8 cellular contexts compared by ENCODE assay signal in the genomic region with DNA sequence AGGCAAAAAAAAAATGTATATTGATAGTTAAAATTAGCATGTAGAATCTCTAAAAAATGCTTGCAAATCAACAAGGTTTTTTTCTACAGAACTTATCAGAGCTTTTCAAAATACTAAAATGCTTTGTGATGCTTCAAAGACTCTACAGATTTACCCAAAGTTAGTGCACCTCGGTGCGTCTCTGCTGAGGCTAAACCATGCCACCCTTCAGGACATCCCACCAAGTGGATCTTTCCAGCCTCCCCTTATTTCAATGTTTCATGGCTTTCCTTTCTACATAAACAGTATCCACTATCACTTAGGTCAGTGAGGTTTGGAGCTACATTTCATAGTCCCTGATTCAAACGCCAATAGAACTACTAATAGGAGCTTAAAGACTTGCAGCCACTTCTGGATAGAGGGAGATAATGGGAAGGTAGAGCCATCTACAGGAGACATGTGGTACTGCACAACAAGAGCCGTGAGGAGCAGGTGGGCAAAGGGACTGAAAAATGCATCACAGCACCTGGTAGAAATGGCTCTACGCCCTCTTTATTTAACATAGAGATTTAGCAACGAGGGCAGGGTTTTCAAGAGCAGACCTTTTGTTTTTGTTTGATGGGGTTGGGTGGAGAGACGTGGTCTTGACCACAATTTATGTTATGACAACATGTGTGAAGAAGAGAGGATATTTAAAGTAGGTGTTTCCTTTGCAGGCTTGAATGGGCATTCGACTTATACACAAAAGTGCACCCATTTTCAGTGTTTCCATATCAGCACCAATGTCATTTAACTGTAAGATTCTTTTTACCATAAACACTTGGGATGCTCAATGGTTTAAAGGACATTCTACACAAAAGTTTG. TPM values are rescaled to one million over a fixed set of nuclear protein-coding genes. Genes with fewer than 3 reads are reported as not detected.
DNase-seq lines count a peak whose midpoint lies in the region; ATAC-seq, FAIRE-seq and TF ChIP-seq lines count a peak whose summit lies in the region.

No MANE protein-coding gene starts in this region.

- BruUV-seq in HepG2 (replicated peaks; lab: Mats Ljungman, UMichigan) = no TSS peak

- peaks cover 5% of the 10 kb centered on the region; the same call in 1 of the 2 replicates for H3K4me1 ChIP-seq in DOHH2 (ENCODE audit: control insufficient read depth, low read length)
- no peaks in the 10 kb centered on the region for H3K4me1 ChIP-seq in SJCRH30
- no peaks in the 10 kb centered on the region for H3K4me1 ChIP-seq in HepG2 (ENCODE audit: insufficient read depth, low read length)

- intact Hi-C loops in HepG2 (cut with micrococcal nuclease; ENCODE audit: unreplicated experiment) = loop anchor here (1.0 kb wide), 1 partner anchor 243 kb away; no protein-coding TSS in a partner anchor

- H2AFZ ChIP-seq in HepG2 (ENCODE audit: low read length) = no peak overlapping the region

- H3K4me3 ChIP-seq in DOHH2 (ENCODE audit: low read length) (no peak overlapping the region), LNCaP clone FGC (ENCODE audit: low read depth, low read length) (no peak overlapping the region), SJCRH30 (no peak overlapping the region), choroid plexus epithelial cell (ENCODE audit: low read depth, low read length) (no peak overlapping the region), HepG2 (replicated peaks in 1 of 3; ENCODE audit: insufficient read depth in 1 of 3, low read depth in 2 of 3, low read length in 3 of 3) (no peak overlapping the region)

- 23% methylated on average over 8 of the region's 8 CpGs for WGBS in HepG2 (ENCODE audit: low lambda C conversion rate)

- peak; percentile 49 for TF ChIP-seq RAD21 in HepG2 (CRISPR knock-in tag; IDR thresholded peaks at IDR 0.05)

- DNase-seq in LNCaP clone FGC (ENCODE audit: low read depth) = peak; percentile 13
- DNase-seq in SJCRH30 = peak; percentile 13 to 62
- peak; percentile 82 for DNase-seq in choroid plexus epithelial cell (ENCODE audit: low read depth)
- DNase-seq in HepG2 (ENCODE audit: low spot score) = peak; percentile 49
- peak; percentile 80 for DNase-seq in superior temporal gyrus (ENCODE audit: extremely low spot score)

- no peaks in the 10 kb centered on the region for H3K9me2 ChIP-seq in DOHH2 (replicated peaks; ENCODE audit: control insufficient read depth, low read length)

- TF ChIP-seq CTCF in DOHH2 (IDR thresholded peaks at IDR 0.05; ENCODE audit: low read depth, low read length, poor library complexity, severe bottlenecking) = peak; percentile 89
- TF ChIP-seq CTCF in LNCaP clone FGC (IDR thresholded peaks at IDR 0.05; ENCODE audit: control insufficient read depth, extremely low read depth, insufficient read depth) = peak; percentile 86
- TF ChIP-seq CTCF in choroid plexus epithelial cell (conservative IDR thresholded peaks at IDR 0.05; ENCODE audit: low read depth, low read length) = peak; percentile 95
- peak; percentile 86 for TF ChIP-seq CTCF in HepG2 (CRISPR knock-in tag; IDR thresholded peaks at IDR 0.05)

- H3K27ac ChIP-seq in DOHH2 (ENCODE audit: low read depth, low read length) (no peak overlapping the region), SJCRH30 (no peak overlapping the region), HepG2 (ENCODE audit: extremely low read length, insufficient read depth, low read length) (no peak overlapping the region)

- H3K36me3 ChIP-seq in DOHH2 (ENCODE audit: control insufficient read depth, low read length) = no peaks in the 10 kb centered on the region
- no peaks in the 10 kb centered on the region for H3K36me3 ChIP-seq in SJCRH30
- H3K36me3 ChIP-seq in HepG2 (replicated peaks in 1 of 2; ENCODE audit: control insufficient read depth in 1 of 2, insufficient read depth in 2 of 2, low read length in 2 of 2) = no peaks in the 10 kb centered on the region

- no peak overlapping the region for H3K4me2 ChIP-seq in DOHH2 (ENCODE audit: low read length)
- H3K4me2 ChIP-seq in HepG2 (ENCODE audit: low read depth, low read length) = no peak overlapping the region

- CTCF ChIA-PET in HepG2 (lab: Yijun Ruan, JAX; ENCODE audit: low intra/inter-chr PET ratio, low total read pairs) = interaction anchor here (0.6 to 1.4 kb wide), 3 partner anchors 89 to 243 kb away, joined by 3 to 19 read pairs (median 3); no protein-coding TSS in a partner anchor

- ATAC-seq in GM21447 (IDR thresholded peaks at IDR 0.05; ENCODE audit: unreplicated experiment) (peak; percentile 61), HepG2 (peak; percentile 79), GM21381 (IDR thresholded peaks at IDR 0.05; ENCODE audit: unreplicated experiment) (no peak)

- H3K9ac ChIP-seq in HepG2 (ENCODE audit: insufficient read depth, low read depth, low read length) = no peak overlapping the region

- H3K27me3 ChIP-seq in DOHH2 (ENCODE audit: control insufficient read depth, low read length) (no peaks in the 10 kb centered on the region), SJCRH30 (no peaks in the 10 kb centered on the region), HepG2 (ENCODE audit: control insufficient read depth in 1 of 2, insufficient read depth in 2 of 2, low read length in 2 of 2) (peaks cover 1 to 22% of the 10 kb centered on the region in 2 experiments; a peak in 2 of 5 replicates)

- no peaks in the 10 kb centered on the region for H4K20me1 ChIP-seq in DOHH2 (ENCODE audit: control insufficient read depth, insufficient read depth, low read depth, low read length)
- no peaks in the 10 kb centered on the region for H4K20me1 ChIP-seq in HepG2 (ENCODE audit: insufficient read depth, low read length)

- no peaks in the 10 kb centered on the region for H3F3A ChIP-seq in DOHH2 (ENCODE audit: control insufficient read depth, insufficient read depth)

- no peaks in the 10 kb centered on the region for H3K79me2 ChIP-seq in DOHH2 (ENCODE audit: control insufficient read depth, low read length)
- no peaks in the 10 kb centered on the region for H3K79me2 ChIP-seq in HepG2 (ENCODE audit: insufficient read depth, low read length)

- TF ChIP-seq EP300 in HepG2 (IDR thresholded peaks at IDR 0.05; ENCODE audit: low read depth in 2 of 2, low read length in 2 of 2) (no peak), HepG2 (CRISPR knock-in tag; IDR thresholded peaks at IDR 0.05; ENCODE audit: borderline replicate concordance) (no peak)

- FAIRE-seq in HepG2 (lab: Jason Lieb, UNC) = peak; percentile 81

- in situ Hi-C loops in HepG2 (cut with HindIII; ENCODE audit: extremely low pct_ligation_motif_present, low pct_unique_long_range_greater_than_20kb) = no loop called here

- POLR2A ChIA-PET in HepG2 (lab: Yijun Ruan, JAX) = no interaction called here

- no peaks in the 10 kb centered on the region for H3K9me3 ChIP-seq in DOHH2 (ENCODE audit: control insufficient read depth, insufficient read depth, low read length)
- no peaks in the 10 kb centered on the region for H3K9me3 ChIP-seq in SJCRH30 (replicated peaks)
- H3K9me3 ChIP-seq in HepG2 (ENCODE audit: low read length) = no peaks in the 10 kb centered on the region

- no peak for TF ChIP-seq POLR2A in HepG2 (IDR thresholded peaks at IDR 0.05; ENCODE audit: insufficient read depth in 1 of 2, low read depth in 2 of 2, low read length in 2 of 2)

TF ChIP-seq in HepG2, 621 proteins besides CTCF, POLR2A, EP300 and RAD21 (continues in another document):
- no peak for TF ChIP-seq ZNF207 (IDR thresholded peaks at IDR 0.05; ENCODE audit: borderline replicate concordance)
- no peak for TF ChIP-seq SSRP1 (CRISPR knock-in tag; IDR thresholded peaks at IDR 0.05)
- TF ChIP-seq HDAC1 (CRISPR knock-in tag; IDR thresholded peaks at IDR 0.05) = no peak
- no peak for TF ChIP-seq ZNF430 (CRISPR knock-in tag; IDR thresholded peaks at IDR 0.05)
- TF ChIP-seq NR2F6 (IDR thresholded peaks at IDR 0.05) = no peak
- no peak for TF ChIP-seq NR2F6 (CRISPR knock-in tag; IDR thresholded peaks at IDR 0.05)

RNA-seq across cellular contexts. Expression of a gene that starts 56.1 kb away (rescaled TPM):
- not detected in 2 replicates for total RNA-seq in SJCRH30 (2014; rRNA removed; shearing (Covaris generic))
- not detected in 2 replicates for total RNA-seq in HepG2 (2016; rRNA removed; fragmentation: Illumina TruSeq; extraction: Trizol)
- total RNA-seq in HepG2 (2016; cell fraction: cytosol; rRNA removed; fragmentation: Illumina TruSeq; extraction: Trizol; ENCODE audit: low read depth) = not detected in 2 replicates
- not detected in 2 replicates for total RNA-seq in HepG2 (2016; cell fraction: insoluble cytoplasmic fraction; rRNA removed; fragmentation: Illumina TruSeq; extraction: Trizol)
- not detected in 2 replicates for total RNA-seq in HepG2 (2016; cell fraction: membrane; rRNA removed; fragmentation: Illumina TruSeq; extraction: Trizol)
- total RNA-seq in HepG2 (2016; cell fraction: nucleus; rRNA removed; fragmentation: Illumina TruSeq; extraction: Trizol) = not detected in 2 replicates
- not detected in 2 replicates for polyA plus RNA-seq in HepG2 (2011; rRNA removed)
- polyA plus RNA-seq in HepG2 (2011; cell fraction: cytosol; rRNA removed) = not detected in 2 replicates
- not detected in 2 replicates for polyA plus RNA-seq in HepG2 (2011; cell fraction: nucleus; rRNA removed)
- polyA plus RNA-seq in HepG2 (2012) = not detected in 2 replicates
- not detected in 2 replicates for polyA plus RNA-seq in HepG2 (2016; cell fraction: cytosol; fragmentation: Illumina TruSeq; extraction: Trizol; ENCODE audit: low read depth)
- polyA plus RNA-seq in HepG2 (2016; cell fraction: insoluble cytoplasmic fraction; fragmentation: Illumina TruSeq; extraction: Trizol; ENCODE audit: low read depth) = not detected in 2 replicates
- polyA plus RNA-seq in HepG2 (2016; cell fraction: membrane; fragmentation: Illumina TruSeq; extraction: Trizol; ENCODE audit: low read depth) = not detected in 2 replicates
- not detected in 2 replicates for polyA plus RNA-seq in HepG2 (2016; cell fraction: nucleus; fragmentation: Illumina TruSeq; extraction: Trizol; ENCODE audit: insufficient read depth, low read depth)
- not detected in 2 replicates for polyA minus RNA-seq in HepG2 (2011; rRNA and poly(A)+ RNA removed; ENCODE audit: low replicate concordance)
- not detected in 2 replicates for polyA minus RNA-seq in HepG2 (2011; cell fraction: cytosol; rRNA and poly(A)+ RNA removed)
- not detected in 2 replicates for polyA minus RNA-seq in HepG2 (2011; cell fraction: nucleus; rRNA and poly(A)+ RNA removed)

Comparison
In these comparisons a context has a peak if more than half of its experiments do, and no peak if none do; other contexts are left out.
1. DNase-seq: peak in every context shown above with its lines; median percentile 82 in choroid plexus epithelial cell; 80 in superior temporal gyrus; 49 in HepG2; 38 in SJCRH30; 13 in LNCaP clone FGC.